19 cellular contexts compared by ENCODE assay signal in genomic region chr20:8221887-8222419, GRCh38.
DNase-seq lines count a peak whose midpoint lies in the region; ATAC-seq, FAIRE-seq and TF ChIP-seq lines count a peak whose summit lies in the region.
"Had no signal": no experiment of that assay in that cellular context is flagged by ENCODE, and none has a peak within 500 bp of the region (broad histone marks: within the 10 kb centered on the region; RNA-seq: fewer than 3 reads in every experiment).

No MANE protein-coding gene starts in this region.

- SMC1A ChIA-PET in GM12878 (lab: Charles Lee; ENCODE audit: uncharacterized antibody, unreplicated experiment) = interaction anchor here (0.9 to 1.8 kb wide), 2 partner anchors 10 to 17 kb away, joined by 3 to 5 read pairs; no protein-coding TSS in a partner anchor

- no peaks in the 10 kb centered on the region for H3K9me3 Mint-ChIP-seq in MCF 10A (ENCODE audit: unreplicated experiment)
- H3K9me3 Mint-ChIP-seq: activated T-helper 17 cell treated with anti-CD3 and anti-CD28 coated beads, Interleukin-2, amount 50 U/mL, for 72 hours had no signal

- RAD21 ChIA-PET in GM12878 (lab: Charles Lee; ENCODE audit: unreplicated experiment) = no interaction called here

- H3K79me2 ChIP-seq in GM12878 (ENCODE audit: control insufficient read depth, insufficient read depth, low read length) (no peaks in the 10 kb centered on the region), mesendoderm (ENCODE audit: control insufficient read depth, insufficient read depth, low read length) (no peaks in the 10 kb centered on the region)

- peaks cover 9% of the 10 kb centered on the region for H3K4me1 Mint-ChIP-seq in MCF 10A (ENCODE audit: insufficient read depth, unreplicated experiment)

- H3K27me3 ChIP-seq in GM12878 (replicated peaks in 1 of 2; ENCODE audit: control insufficient read depth in 2 of 2, insufficient read depth in 2 of 2, low read length in 1 of 2) = no peaks in the 10 kb centered on the region
- H3K27me3 ChIP-seq in mesendoderm (ENCODE audit: insufficient read depth, low read length, poor library complexity) = no peaks in the 10 kb centered on the region

- no peak for TF ChIP-seq CTCF in GM12878 (IDR thresholded peaks at IDR 0.05 in 2 of 3, conservative IDR thresholded peaks at IDR 0.05 in 1 of 3; ENCODE audit: control insufficient read depth in 2 of 3, extremely low read depth in 1 of 3, insufficient read depth in 1 of 3, low read depth in 3 of 3, low read length in 3 of 3)
- no peak for TF ChIP-seq CTCF in MCF 10A (IDR thresholded peaks at IDR 0.05; ENCODE audit: unreplicated experiment)

- WGBS in GM12878 (ENCODE audit: insufficient coverage, insufficient replicate concordance, low lambda C conversion rate, missing lambda C conversion rate) = 37% methylated on average over 3 of the region's 3 CpGs
- no CpG with 5 or more reads among the region's 3 CpGs for WGBS in mesendoderm (ENCODE audit: extremely low coverage, insufficient coverage, low lambda C conversion rate)

- H3K36me3 ChIP-seq in GM12878 (ENCODE audit: control insufficient read depth in 2 of 2, insufficient read depth in 2 of 2, low read length in 1 of 2) (no peaks in the 10 kb centered on the region), mesendoderm (ENCODE audit: control insufficient read depth, insufficient read depth, low read length) (no peaks in the 10 kb centered on the region)

- H3K27ac ChIP-seq in GM12878 (ENCODE audit: control insufficient read depth, insufficient read depth) (no peak overlapping the region), mesendoderm (ENCODE audit: low read depth, low read length) (no peak overlapping the region)
- H3K27ac ChIP-seq: coronary artery, HL-60, VCaP had no signal

- no peak for TF ChIP-seq RAD21 in GM12878 (IDR thresholded peaks at IDR 0.05; ENCODE audit: insufficient read depth, low read depth, low read length)

- POLR2A ChIA-PET in GM12878 (lab: Charles Lee) = interaction anchor here (0.7 kb wide), 1 partner anchor 9 kb away, joined by 3 read pairs; no protein-coding TSS in a partner anchor
- POLR2A ChIA-PET in MCF 10A (lab: Yijun Ruan, JAX) = no interaction called here

- H3K4me2 ChIP-seq in GM12878 (ENCODE audit: control insufficient read depth, insufficient read depth) = peak overlapping the region; percentile 22; the same call in 1 of the 2 replicates
- no peak overlapping the region for H3K4me2 ChIP-seq in mesendoderm (ENCODE audit: low read length)

- no peak overlapping the region for H4K8ac ChIP-seq in mesendoderm (ENCODE audit: low read depth, low read length)

- DNase-seq in GM12878 (ENCODE audit: low read depth, low spot score) (no peak), cerebellar cortex (ENCODE audit: low spot score) (no peak), SKM-1 treated with dmso at 0.1 percent for 144 hours (lab: John Stamatoyannopoulos, UW; ENCODE audit: unreplicated experiment) (no peak), MCF 10A (ENCODE audit: unreplicated experiment) (no peak), mesendoderm (no peak)
- DNase-seq: activated CD8-positive, alpha-beta T cell treated with anti-CD3 and anti-CD28 coated beads, Interleukin-2, amount 10 ng/mL, durations not matched to agents 7 days and 5 days; amniotic stem cell; Calu3; KG1; kidney glomerular epithelial cell; occipital lobe; stimulated activated CD4-positive, alpha-beta T cell treated with anti-CD3 and anti-CD28 coated beads, Interleukin-12 subunit alpha, Interleukin-12 subunit beta, amount 100 ng/mL, for 4 hours had no signal

- H3K9ac ChIP-seq in GM12878 (ENCODE audit: control insufficient read depth, insufficient read depth, low read length) = no peak overlapping the region
- no peak overlapping the region for H3K9ac ChIP-seq in mesendoderm (ENCODE audit: low read length)

- FAIRE-seq in GM12878 (lab: Jason Lieb, UNC) = no peak

- H3K4ac ChIP-seq in mesendoderm (ENCODE audit: low read depth, low read length) = no peak overlapping the region

- H3K27ac Mint-ChIP-seq in MCF 10A (ENCODE audit: low read depth, unreplicated experiment) = no peak overlapping the region
- H3K27ac Mint-ChIP-seq: activated CD8-positive, alpha-beta T cell treated with anti-CD3 and anti-CD28 coated beads, Interleukin-2, amount 10 ng/mL, durations not matched to agents 7 days and 5 days; activated T-helper 17 cell treated with anti-CD3 and anti-CD28 coated beads, Interleukin-2, amount 50 U/mL, for 72 hours had no signal

- H3K23ac ChIP-seq in mesendoderm (ENCODE audit: low read length) = no peak overlapping the region

- TF ChIP-seq EP300 in GM12878 (IDR thresholded peaks at IDR 0.05; ENCODE audit: borderline replicate concordance in 1 of 2, control insufficient read depth in 1 of 2, low read depth in 2 of 2, low read length in 2 of 2) = no peak

- H2AK5ac ChIP-seq in mesendoderm (ENCODE audit: low read length) = no peak overlapping the region

- no peak overlapping the region for H3K56ac ChIP-seq in mesendoderm (ENCODE audit: low read length)

- H4K5ac ChIP-seq in mesendoderm (ENCODE audit: low read length) = no peak overlapping the region

- no peaks in the 10 kb centered on the region for H3K79me1 ChIP-seq in mesendoderm (ENCODE audit: low read length)

- peaks cover 2% of the 10 kb centered on the region; the same call in 2 of the 3 replicates for H3K9me3 ChIP-seq in GM12878 (replicated peaks; ENCODE audit: control insufficient read depth, insufficient read depth, low read length)

- CTCF ChIA-PET in GM12878 (lab: Yijun Ruan, JAX) = no interaction called here
- CTCF ChIA-PET in MCF 10A (lab: Yijun Ruan, JAX) = no interaction called here

- H2BK120ac ChIP-seq in mesendoderm (ENCODE audit: low read depth, low read length) = no peak overlapping the region

- ATAC-seq in GM18508 (IDR thresholded peaks at IDR 0.05; ENCODE audit: insufficient read depth, unreplicated experiment) (peak; percentile 47), GM21367 (IDR thresholded peaks at IDR 0.05; ENCODE audit: unreplicated experiment) (peak; percentile 63), HG02870 (IDR thresholded peaks at IDR 0.05; ENCODE audit: unreplicated experiment) (peak; percentile 75), GM12878 (peak; percentile 73)
- ATAC-seq: activated CD8-positive, alpha-beta T cell treated with anti-CD3 and anti-CD28 coated beads, Interleukin-2, amount 10 ng/mL, durations not matched to agents 7 days and 5 days; activated T-helper 17 cell treated with anti-CD3 and anti-CD28 coated beads, Interleukin-2, amount 50 U/mL, for 72 hours had no signal

- intact Hi-C loops in GM12878 (cut with micrococcal nuclease; ENCODE audit: unreplicated experiment) = loop anchor here (10.0 kb wide), 1 partner anchor 197 kb away; no protein-coding TSS in a partner anchor
- intact Hi-C loops in MCF 10A (cut with micrococcal nuclease) = no loop called here

- H4K20me1 ChIP-seq in GM12878 (ENCODE audit: control insufficient read depth, insufficient read depth) = no peaks in the 10 kb centered on the region

- no peak overlapping the region for H3K18ac ChIP-seq in mesendoderm (ENCODE audit: low read length)

- H3K4me1 ChIP-seq in GM12878 (ENCODE audit: control insufficient read depth, insufficient read depth, low read length) (peaks cover 4% of the 10 kb centered on the region; the same call in 1 of the 2 replicates), mesendoderm (ENCODE audit: control insufficient read depth, low read depth, low read length) (no peaks in the 10 kb centered on the region)

- no peak overlapping the region for H3K4me3 Mint-ChIP-seq in MCF 10A (ENCODE audit: unreplicated experiment)
- H3K4me3 Mint-ChIP-seq: activated CD8-positive, alpha-beta T cell treated with anti-CD3 and anti-CD28 coated beads, Interleukin-2, amount 10 ng/mL, durations not matched to agents 7 days and 5 days; activated T-helper 17 cell treated with anti-CD3 and anti-CD28 coated beads, Interleukin-2, amount 50 U/mL, for 72 hours had no signal

- H2AFZ ChIP-seq in GM12878 (ENCODE audit: control insufficient read depth, low read depth, low read length) = no peak overlapping the region

- TF ChIP-seq POLR2A in GM12878 (IDR thresholded peaks at IDR 0.05; ENCODE audit: low read depth, low read length) = no peak

- H3K4me3 ChIP-seq in GM12878 = no peak overlapping the region
- H3K4me3 ChIP-seq in mesendoderm (ENCODE audit: low read length) = no peak overlapping the region
- H3K4me3 ChIP-seq: coronary artery had no signal

- BruUV-seq in GM12878 (replicated peaks; lab: Mats Ljungman, UMichigan) (no TSS peak), MCF 10A (replicated peaks; lab: Mats Ljungman, UMichigan) (no TSS peak)

- in situ Hi-C loops in GM12878 (cut with MboI) = no loop called here

- H2BK5ac ChIP-seq in mesendoderm (ENCODE audit: low read length) = no peak overlapping the region

- peaks cover 7% of the 10 kb centered on the region for H3K36me3 Mint-ChIP-seq in MCF 10A (ENCODE audit: insufficient read depth, unreplicated experiment)

- H2BK15ac ChIP-seq in mesendoderm (replicated peaks; ENCODE audit: low read depth) = no peak overlapping the region

- no peaks in the 10 kb centered on the region for H3K27me3 Mint-ChIP-seq in MCF 10A (ENCODE audit: insufficient read depth, unreplicated experiment)
- H3K27me3 Mint-ChIP-seq: activated T-helper 17 cell treated with anti-CD3 and anti-CD28 coated beads, Interleukin-2, amount 50 U/mL, for 72 hours had no signal

TF ChIP-seq in GM12878, 131 proteins besides CTCF, POLR2A, EP300 and RAD21:
- TF ChIP-seq ZNF207 (IDR thresholded peaks at IDR 0.05; ENCODE audit: borderline replicate concordance) = no peak
- TF ChIP-seq SPI1 (IDR thresholded peaks at IDR 0.05; ENCODE audit: borderline replicate concordance, insufficient read depth, low read depth, low read length) = peak; percentile 78
- TF ChIP-seq JUNB (IDR thresholded peaks at IDR 0.05) = peak; percentile 28; the same call in 1 of the 2 replicates
TF ChIP-seq in GM12878: peak in this region for 2.
